Comparison of ENCODE assay signal across 10 cellular contexts in genomic region chr1:100883963-100884362, GRCh38. TPM values are rescaled to one million over a fixed set of nuclear protein-coding genes. Genes with fewer than 3 reads are reported as not detected.
DNase-seq lines count a peak whose midpoint lies in the region; ATAC-seq, FAIRE-seq and TF ChIP-seq lines count a peak whose summit lies in the region.
"Had no signal": no experiment of that assay in that cellular context is flagged by ENCODE, and none has a peak within 500 bp of the region (broad histone marks: within the 10 kb centered on the region; RNA-seq: fewer than 3 reads in every experiment).

No MANE protein-coding gene starts in this region.

- H3K9me3 ChIP-seq in osteoblast (ENCODE audit: low read depth, low read length) = no peaks in the 10 kb centered on the region

- peak overlapping the region; percentile 17 for H3K27ac ChIP-seq in osteoblast (ENCODE audit: low read depth, low read length)

- H3K27me3 ChIP-seq in bronchial epithelial cell (ENCODE audit: control insufficient read depth, insufficient read depth, low read length) (no peaks in the 10 kb centered on the region), osteoblast (ENCODE audit: insufficient read depth, low read length) (no peaks in the 10 kb centered on the region)

- H4K20me1 ChIP-seq in osteoblast (ENCODE audit: insufficient read depth, low read length) = peaks cover 3% of the 10 kb centered on the region

- TF ChIP-seq CTCF in bronchial epithelial cell (IDR thresholded peaks at IDR 0.05; ENCODE audit: insufficient read depth, low read length, severe bottlenecking) (no peak), osteoblast (IDR thresholded peaks at IDR 0.05; ENCODE audit: extremely low read depth, low read depth, low read length) (peak; percentile 36)

- no peak overlapping the region for H2AFZ ChIP-seq in osteoblast (ENCODE audit: low read length)

- H3K4me1 ChIP-seq in osteoblast (ENCODE audit: insufficient read depth, low read length) = peaks cover 11% of the 10 kb centered on the region

- DNase-seq in EL (peak; percentile 46), NCI-H2227 (lab: John Stamatoyannopoulos, UW; ENCODE audit: unreplicated experiment) (peak; percentile 61), bronchial epithelial cell (ENCODE audit: low read depth) (peak; percentile 82), osteoblast (ENCODE audit: insufficient read length, low spot score, missing footprints) (peak; percentile 83), UCSD-AML1 (lab: John Stamatoyannopoulos, UW; ENCODE audit: unreplicated experiment) (no peak)
- DNase-seq: cortex of kidney, NCI-H1436 treated with DMSO at 0.1 percent for 48 hours, posterior cingulate gyrus had no signal

- no peak overlapping the region for H3K4me3 ChIP-seq in bronchial epithelial cell (ENCODE audit: low read depth, low read length)
- H3K4me3 ChIP-seq in osteoblast (ENCODE audit: insufficient read depth, low read length) = no peak overlapping the region

- ATAC-seq in HG03097 (IDR thresholded peaks at IDR 0.05; ENCODE audit: low FRiP score, unreplicated experiment) (no peak), HG03432 (IDR thresholded peaks at IDR 0.05; ENCODE audit: unreplicated experiment) (no peak)

- H3K79me2 ChIP-seq in osteoblast (ENCODE audit: insufficient read depth, low read length) = peaks cover 4% of the 10 kb centered on the region

- H3K36me3 ChIP-seq in bronchial epithelial cell (ENCODE audit: control insufficient read depth, insufficient read depth, low read length) (no peaks in the 10 kb centered on the region), osteoblast (ENCODE audit: insufficient read depth, low read length) (no peaks in the 10 kb centered on the region)

- peak overlapping the region; percentile 55 for H3K4me2 ChIP-seq in osteoblast (ENCODE audit: insufficient read depth, low read length)

- FAIRE-seq in bronchial epithelial cell (lab: Jason Lieb, UNC) = no peak

RNA-seq across cellular contexts. Expression of gene EXTL2, which starts 10.7 kb away (rescaled TPM):
- total RNA-seq in bronchial epithelial cell (1.3 and 2.6 TPM in 2 replicates), osteoblast (36.2 and 42.1 TPM in 2 replicates)

RNA-seq across cellular contexts. Expression of gene SLC30A7, which starts 11.9 kb away (rescaled TPM):
- total RNA-seq in bronchial epithelial cell (20.0 and 31.3 TPM in 2 replicates), osteoblast (69.8 and 86.3 TPM in 2 replicates)

Comparison
In these comparisons a context has a peak if more than half of its experiments do, and no peak if none do; other contexts are left out.
1. RNA of gene EXTL2, which starts 10.7 kb away (total RNA-seq): 36.2 to 42.1 TPM in osteoblast; 1.3 to 2.6 TPM in bronchial epithelial cell; every median in the first group is over 10 times any median in the second.